ENCODE assay signal across 11 cellular contexts in the genomic region with DNA sequence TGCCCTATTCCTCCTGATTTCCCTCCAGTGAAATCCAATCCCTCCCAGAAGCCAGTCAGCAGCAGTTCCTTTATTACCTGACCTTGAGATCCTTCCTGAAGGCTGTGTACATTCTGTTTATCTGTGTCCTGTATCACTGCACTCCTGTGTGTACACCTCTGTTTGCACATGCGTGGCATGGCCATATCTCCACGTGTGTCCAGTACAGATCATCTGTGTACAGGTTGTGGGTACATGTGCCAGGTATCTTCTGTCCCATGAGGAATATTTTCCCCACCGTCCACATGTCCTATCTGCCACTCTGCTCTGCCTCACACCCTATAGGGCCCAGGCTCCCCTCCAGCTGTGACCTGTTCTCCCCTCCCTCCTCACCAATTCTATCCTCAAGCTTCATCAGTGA. TPM values are rescaled to one million over a fixed set of nuclear protein-coding genes. Genes with fewer than 3 reads are reported as not detected.
DNase-seq lines count a peak whose midpoint lies in the region; ATAC-seq and TF ChIP-seq lines count a peak whose summit lies in the region.
"Had no signal": no experiment of that assay in that cellular context is flagged by ENCODE, and none has a peak within 500 bp of the region (broad histone marks: within the 10 kb centered on the region; RNA-seq: fewer than 3 reads in every experiment).

No MANE protein-coding gene starts in this region.

- H3K4me1 ChIP-seq in A673 (ENCODE audit: insufficient read depth, low read length, poor library complexity, severe bottlenecking): peaks cover 10% of the 10 kb centered on the region

- no peaks in the 10 kb centered on the region for H3K27me3 Mint-ChIP-seq in central memory CD8-positive, alpha-beta T cell
- no peaks in the 10 kb centered on the region for H3K27me3 Mint-ChIP-seq in nephron (ENCODE audit: low read depth)

- H3K27ac ChIP-seq in A673 (ENCODE audit: low read depth, low read length, poor library complexity, severe bottlenecking): peak overlapping the region; percentile 47

- POLR2A ChIA-PET in A673 (lab: Charles Lee; ENCODE audit: low non-redundant PET): interaction anchor here (0.6 kb wide), 1 partner anchor 36 kb away, joined by 7 read pairs; no protein-coding TSS in a partner anchor

- peaks cover 73% of the 10 kb centered on the region for H3K36me3 Mint-ChIP-seq in central memory CD8-positive, alpha-beta T cell (ENCODE audit: insufficient read depth)
- H3K36me3 Mint-ChIP-seq in nephron (ENCODE audit: low read depth): peaks cover 40% of the 10 kb centered on the region

- H3K27me3 ChIP-seq in A673 (replicated peaks; ENCODE audit: insufficient read depth, low read depth, low read length, poor library complexity): no peaks in the 10 kb centered on the region

- H3K4me3 Mint-ChIP-seq in central memory CD8-positive, alpha-beta T cell: peak overlapping the region; percentile 92
- peak overlapping the region; percentile 90 to 97 (median 94) for H3K4me3 Mint-ChIP-seq in nephron

- BruUV-seq in A673 (replicated peaks; lab: Mats Ljungman, UMichigan): no TSS peak

- H3K36me3 ChIP-seq in A673 (ENCODE audit: insufficient read depth, low read length, poor library complexity, severe bottlenecking): peaks cover 49% of the 10 kb centered on the region

- peaks cover 81% of the 10 kb centered on the region for H3K4me1 Mint-ChIP-seq in central memory CD8-positive, alpha-beta T cell
- peaks cover 30% of the 10 kb centered on the region for H3K4me1 Mint-ChIP-seq in nephron

- DNase-seq in A673 (ENCODE audit: low spot score) (no peak), kidney tubule cell (ENCODE audit: low spot score) (no peak)
- no peak for DNase-seq in Jurkat, Clone E6-1 (ENCODE audit: low read depth, low spot score)
- no peak for DNase-seq in central memory CD8-positive, alpha-beta T cell (ENCODE audit: low spot score in 2 of 2)
- DNase-seq: activated CD4-positive, alpha-beta T cell treated with anti-CD3 and anti-CD28 coated beads for 4 hours; NCI-H187 treated with DMSO at 0.1 percent for 48 hours; stimulated activated CD4-positive, alpha-beta T cell treated with anti-CD3 and anti-CD28 coated beads, Interleukin-15, amount 100 ng/mL, for 24 hours had no signal

- H3K4me3 ChIP-seq in A673 (ENCODE audit: low read depth, low read length, poor library complexity, severe bottlenecking): no peak overlapping the region
- H3K4me3 ChIP-seq in Jurkat, Clone E6-1 (ENCODE audit: low read length): peak overlapping the region; percentile 13; the same call in 1 of the 2 replicates

- H3K9me3 Mint-ChIP-seq in central memory CD8-positive, alpha-beta T cell: no peaks in the 10 kb centered on the region
- no peaks in the 10 kb centered on the region for H3K9me3 Mint-ChIP-seq in nephron

- CTCF ChIA-PET in A673 (lab: Charles Lee): no interaction called here

- TF ChIP-seq CTCF in A673 (conservative IDR thresholded peaks at IDR 0.05; ENCODE audit: low read depth, low read length) (no peak), nephron (IDR thresholded peaks at IDR 0.05; ENCODE audit: unreplicated experiment in 3 of 3) (no peak)

- H3K9me3 ChIP-seq in A673 (ENCODE audit: low read depth, low read length, poor library complexity, severe bottlenecking): no peaks in the 10 kb centered on the region

- H3K27ac Mint-ChIP-seq in central memory CD8-positive, alpha-beta T cell (ENCODE audit: low read depth): peak overlapping the region; percentile 91
- H3K27ac Mint-ChIP-seq in nephron: peak overlapping the region; percentile 30 to 98 (median 43)

- no peak for ATAC-seq in central memory CD8-positive, alpha-beta T cell (replicated peaks; ENCODE audit: extremely low read depth, poor library complexity, severe bottlenecking)
- ATAC-seq in HG02642 (IDR thresholded peaks at IDR 0.05; ENCODE audit: poor library complexity, unreplicated experiment) (no peak), HG03196 (IDR thresholded peaks at IDR 0.05; ENCODE audit: unreplicated experiment) (no peak), HG03442 (IDR thresholded peaks at IDR 0.05; ENCODE audit: unreplicated experiment) (no peak)

- intact Hi-C loops in A673 (cut with micrococcal nuclease; ENCODE audit: unreplicated experiment): no loop called here

RNA-seq across cellular contexts. Expression of gene CDC42SE1, which starts 2.8 kb away (rescaled TPM):
- 57.5 and 63.8 TPM in 2 replicates for total RNA-seq in A673 (2021)
- 99.2 TPM for polyA plus RNA-seq in Jurkat, Clone E6-1 (2012; ENCODE audit: insufficient read depth, insufficient read length)

RNA-seq across cellular contexts. Expression of gene MLLT11, which starts 3.6 kb away (rescaled TPM):
- total RNA-seq in A673 (2021): 91.9 and 108 TPM in 2 replicates
- 22.3 TPM for polyA plus RNA-seq in Jurkat, Clone E6-1 (2012; ENCODE audit: insufficient read depth, insufficient read length)

RNA-seq across cellular contexts. Expression of gene C1orf56, which starts 9.0 kb away (rescaled TPM):
- total RNA-seq in A673 (2021): 2.9 and 3.9 TPM in 2 replicates
- polyA plus RNA-seq in Jurkat, Clone E6-1 (2012; ENCODE audit: insufficient read depth, insufficient read length): 0.92 TPM

RNA-seq across cellular contexts. Expression of gene GABPB2, which starts 14.0 kb away (rescaled TPM):
- total RNA-seq in A673 (2021): 11.1 and 12.5 TPM in 2 replicates
- 12.2 TPM for polyA plus RNA-seq in Jurkat, Clone E6-1 (2012; ENCODE audit: insufficient read depth, insufficient read length)

RNA-seq across cellular contexts. Expression of gene BNIPL, which starts 20.2 kb away (rescaled TPM):
- 1.5 and 3.5 TPM in 2 replicates for total RNA-seq in A673 (2021)
- polyA plus RNA-seq in Jurkat, Clone E6-1 (2012; ENCODE audit: insufficient read depth, insufficient read length): 1.1 TPM
